In the genomic region with DNA sequence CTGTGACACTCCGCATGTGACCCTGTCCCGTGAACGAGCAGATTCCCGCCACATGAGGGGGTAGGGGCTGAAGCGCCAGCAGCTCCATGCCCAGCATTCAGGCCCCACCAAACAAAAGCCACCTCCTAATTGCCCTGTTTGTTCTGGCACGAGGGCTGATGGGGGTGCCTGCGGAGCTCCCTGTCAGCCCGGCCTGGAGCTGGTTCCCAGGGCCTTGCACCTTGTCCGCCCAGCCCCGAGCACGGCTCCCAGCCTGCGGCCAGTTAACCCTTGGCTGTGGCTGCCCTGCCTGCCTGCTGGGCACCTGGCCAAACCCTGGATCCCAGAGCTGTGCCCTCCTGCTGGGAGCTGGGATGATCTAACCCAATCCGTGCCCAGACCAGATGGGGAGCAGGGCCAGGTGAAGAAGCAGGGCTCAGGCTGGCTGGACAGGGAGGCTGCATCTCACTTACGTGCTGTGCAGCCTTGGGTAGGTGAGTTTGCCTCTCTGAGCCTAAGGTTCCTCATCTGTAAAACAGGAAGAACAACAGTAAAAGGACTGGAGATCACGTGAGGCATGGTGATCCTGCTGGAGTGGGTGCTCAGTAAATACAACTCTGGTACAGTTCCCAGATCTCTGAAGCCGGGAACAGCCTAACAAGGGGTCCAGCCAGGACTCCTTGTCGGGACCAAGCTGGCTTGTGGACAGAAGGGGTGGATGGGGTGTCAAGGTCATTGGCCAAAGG, we compare ENCODE assay signal across 14 cellular contexts.
DNase-seq lines count a peak whose midpoint lies in the region; ATAC-seq and TF ChIP-seq lines count a peak whose summit lies in the region.
"Had no signal": no experiment of that assay in that cellular context is flagged by ENCODE, and none has a peak within 500 bp of the region (broad histone marks: within the 10 kb centered on the region; RNA-seq: fewer than 3 reads in every experiment).

No MANE protein-coding gene starts in this region.

- H3K4me1 ChIP-seq in colonic mucosa: peaks cover 19% of the 10 kb centered on the region

- no peaks in the 10 kb centered on the region for H3K9me3 ChIP-seq in MG63
- no peaks in the 10 kb centered on the region for H3K9me3 ChIP-seq in colonic mucosa

- H3K27me3 ChIP-seq in MG63: no peaks in the 10 kb centered on the region
- H3K27me3 ChIP-seq in colonic mucosa: no peaks in the 10 kb centered on the region

- DNase-seq in COLO668 (lab: John Stamatoyannopoulos, UW; ENCODE audit: unreplicated experiment): peak; percentile 91
- DNase-seq in MG63: peak; percentile 80
- peak; percentile 55 for DNase-seq in colonic mucosa
- peak; percentile 37 for DNase-seq in mucosa of gallbladder (ENCODE audit: low spot score)
- DNase-seq in stimulated activated CD4-positive, alpha-beta T cell treated with anti-CD3 and anti-CD28 coated beads, Interleukin-4, amount 100 ng/mL, for 4 hours: no peak
- DNase-seq in NCI-H1436 (lab: John Stamatoyannopoulos, UW): no peak
- DNase-seq in mesenteric fat pad (ENCODE audit: low spot score): no peak
- DNase-seq: activated CD8-positive, alpha-beta memory T cell treated with anti-CD3 and anti-CD28 coated beads, Interleukin-2, amount 50 U/mL, for 4 hours; dermis blood vessel endothelial cell; DND-41; NCI-H1048; Right ventricle myocardium superior; stimulated activated CD4-positive, alpha-beta T cell treated with anti-CD3 and anti-CD28 coated beads, Interleukin-12 subunit alpha, Interleukin-12 subunit beta, amount 100 ng/mL, for 4 hours had no signal

- intact Hi-C loops in colonic mucosa (cut with DNase I): no loop called here

- H3K4me3 ChIP-seq in MG63 (no peak overlapping the region), colonic mucosa (no peak overlapping the region)

- H3K9ac ChIP-seq in colonic mucosa (ENCODE audit: low read depth in 2 of 2, low read length in 2 of 2): no peak overlapping the region

- peak overlapping the region; percentile 30 for H3K27ac ChIP-seq in colonic mucosa

- ATAC-seq in GM18858 (IDR thresholded peaks at IDR 0.05; ENCODE audit: unreplicated experiment): no peak

- H3K36me3 ChIP-seq in MG63 (no peaks in the 10 kb centered on the region), colonic mucosa (no peaks in the 10 kb centered on the region)

- no peak for TF ChIP-seq CTCF in colonic mucosa (IDR thresholded peaks at IDR 0.05)

Comparison
In these comparisons a context has a peak if more than half of its experiments do, and no peak if none do; other contexts are left out.
1. DNase-seq: peak in COLO668 (single experiment), MG63 (single experiment), colonic mucosa (single experiment) and mucosa of gallbladder (single experiment); none in stimulated activated CD4-positive, alpha-beta T cell treated with anti-CD3 and anti-CD28 coated beads, Interleukin-4, amount 100 ng/mL, for 4 hours (0 of 2), NCI-H1436 (single experiment) and mesenteric fat pad (single experiment).